In genomic region chr14:70600382-70601157, GRCh38 we compare ENCODE assay signal across 8 cellular contexts. TPM values are rescaled to one million over a fixed set of nuclear protein-coding genes. Genes with fewer than 3 reads are reported as not detected.
DNase-seq lines count a peak whose midpoint lies in the region; ATAC-seq and FAIRE-seq lines count a peak whose summit lies in the region.

Gene MED6 (minus strand): TSS chr14:70600655. CDS start chr14:70600637, 18 bp downstream.

- ATAC-seq in GM19023 (IDR thresholded peaks at IDR 0.05; ENCODE audit: unreplicated experiment) (peak; percentile 90), HG03342 (IDR thresholded peaks at IDR 0.05; ENCODE audit: unreplicated experiment) (peak; percentile 87)
- ATAC-seq in activated CD4-positive, CD25-positive, alpha-beta regulatory T cell treated with anti-CD3 and anti-CD28 coated beads, Interleukin-2, amount 50 U/mL, for 24 hours = peak; percentile 98 to 99

- DNase-seq in AG08395 (ENCODE audit: low spot score) (peak; percentile 96), NCI-H460 (ENCODE audit: extremely low read depth, low read depth) (peak; percentile 94)
- DNase-seq in central memory CD4-positive, alpha-beta T cell = peak; percentile 87
- DNase-seq in stimulated activated CD4-positive, alpha-beta T cell treated with anti-CD3 and anti-CD28 coated beads, Interleukin-12 subunit alpha, Interleukin-12 subunit beta, amount 100 ng/mL, for 24 hours (ENCODE audit: low read depth in 2 of 2) = peak; percentile 84 to 93

- peak; percentile 87 for FAIRE-seq in islet of Langerhans (lab: Jason Lieb, UNC)

RNA-seq across cellular contexts. Expression of gene MED6, which starts in this region (rescaled TPM):
- 42.7 and 51.4 TPM in 2 replicates for total RNA-seq in NCI-H460 (2014; rRNA removed; shearing (Covaris generic))
- polyA plus RNA-seq in NCI-H460 (2014; cell fraction: nucleus; rRNA removed) = 11.5 and 22.4 TPM in 2 replicates

Comparison
In these comparisons a context has a peak if more than half of its experiments do, and no peak if none do; other contexts are left out.
1. Peak in every context shown above with its lines: DNase-seq and ATAC-seq.